ENCODE assay signal across 9 cellular contexts in the genomic region with DNA sequence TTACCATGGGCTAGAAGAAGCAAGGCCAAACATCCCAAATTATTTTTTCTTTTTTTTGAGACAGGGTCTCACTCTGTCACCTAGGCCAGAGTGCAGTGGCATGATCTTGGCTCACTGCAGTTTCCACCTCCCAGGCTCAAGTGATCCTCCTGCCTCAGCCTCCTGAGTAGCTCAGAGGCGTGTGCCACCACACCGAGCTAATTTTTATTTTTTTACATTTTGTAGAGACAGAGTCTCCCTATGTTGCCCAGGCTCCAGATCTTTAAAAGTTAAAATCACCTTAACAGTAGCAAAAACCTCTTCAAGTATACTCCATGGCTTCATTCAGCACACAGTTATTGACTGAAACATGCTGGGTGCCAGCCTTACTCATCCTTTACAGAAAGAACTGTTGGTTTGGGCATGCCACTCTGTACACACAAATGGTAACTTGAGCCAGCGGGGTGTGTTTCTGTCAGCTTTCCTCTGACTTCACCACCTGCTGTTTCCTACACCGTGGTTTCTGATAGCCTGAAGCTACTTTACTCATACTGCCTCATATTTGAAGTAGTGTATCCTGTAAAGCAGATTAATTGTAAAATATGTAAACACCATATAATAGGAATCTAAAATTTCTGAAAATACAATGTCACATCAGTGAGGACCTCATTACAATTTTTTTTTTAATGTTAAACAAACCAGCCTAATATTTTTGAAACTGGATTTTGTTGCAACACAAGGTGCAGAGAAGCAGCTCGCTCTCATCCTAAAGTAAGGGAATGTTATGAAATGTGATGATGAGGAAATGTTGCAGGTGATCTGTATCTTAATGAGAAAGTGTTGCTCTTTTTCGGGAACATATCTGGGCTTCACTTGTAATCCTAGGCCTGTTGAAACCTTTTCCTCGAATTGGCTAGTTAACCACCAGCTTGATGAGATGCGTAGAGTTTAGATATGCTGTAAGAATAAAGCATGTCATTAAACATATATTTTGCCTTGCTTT.
DNase-seq lines count a peak whose midpoint lies in the region; ATAC-seq, FAIRE-seq and TF ChIP-seq lines count a peak whose summit lies in the region.
"Had no signal": no experiment of that assay in that cellular context is flagged by ENCODE, and none has a peak within 500 bp of the region (broad histone marks: within the 10 kb centered on the region; RNA-seq: fewer than 3 reads in every experiment).

No MANE protein-coding gene starts in this region.

- H3K27me3 Mint-ChIP-seq in activated CD8-positive, alpha-beta T cell treated with anti-CD3 and anti-CD28 coated beads, Interleukin-2, amount 10 ng/mL, durations not matched to agents 7 days and 5 days (ENCODE audit: low read depth): no peaks in the 10 kb centered on the region
- no peaks in the 10 kb centered on the region for H3K27me3 Mint-ChIP-seq in activated CD4-positive, alpha-beta T cell treated with anti-CD3 and anti-CD28 coated beads, Interleukin-2, amount 10 ng/mL, durations not matched to agents 24 days and 14 days

- no peaks in the 10 kb centered on the region for H3K9me3 Mint-ChIP-seq in activated CD8-positive, alpha-beta T cell treated with anti-CD3 and anti-CD28 coated beads, Interleukin-2, amount 10 ng/mL, durations not matched to agents 7 days and 5 days (ENCODE audit: insufficient read depth)
- H3K9me3 Mint-ChIP-seq in activated CD4-positive, alpha-beta T cell treated with anti-CD3 and anti-CD28 coated beads, Interleukin-2, amount 10 ng/mL, durations not matched to agents 24 days and 14 days: no peaks in the 10 kb centered on the region

- no peaks in the 10 kb centered on the region for H3K27me3 ChIP-seq in right atrium auricular region
- H3K27me3 ChIP-seq in hepatocyte: no peaks in the 10 kb centered on the region
- H3K27me3 ChIP-seq in BE2C: no peaks in the 10 kb centered on the region

- DNase-seq in right atrium auricular region (ENCODE audit: low spot score) (no peak), Right ventricle myocardium superior (no peak), RCC 7860 (ENCODE audit: low spot score) (peak; percentile 35), hepatocyte (ENCODE audit: low spot score) (peak; percentile 22), BE2C (no peak)
- DNase-seq in activated CD8-positive, alpha-beta T cell treated with anti-CD3 and anti-CD28 coated beads, Interleukin-2, amount 10 ng/mL, durations not matched to agents 7 days and 5 days: no peak
- DNase-seq in activated CD4-positive, alpha-beta T cell treated with anti-CD3 and anti-CD28 coated beads, Interleukin-2, amount 10 ng/mL, durations not matched to agents 24 days and 14 days: no peak

- CTCF ChIA-PET in activated CD8-positive, alpha-beta T cell treated with anti-CD3 and anti-CD28 coated beads, Interleukin-2, amount 10 ng/mL, durations not matched to agents 7 days and 5 days (lab: Charles Lee): interaction anchor here (0.9 kb wide), 1 partner anchor 12 kb away, joined by 3 read pairs; no protein-coding TSS in a partner anchor

- no peaks in the 10 kb centered on the region for H4K20me1 ChIP-seq in hepatocyte (ENCODE audit: insufficient read depth, poor library complexity, severe bottlenecking)

- intact Hi-C loops in Right ventricle myocardium superior (cut with DNase I): no loop called here
- intact Hi-C loops in activated CD4-positive, alpha-beta T cell treated with anti-CD3 and anti-CD28 coated beads, Interleukin-2, amount 10 ng/mL, durations not matched to agents 24 days and 14 days (cut with micrococcal nuclease): no loop called here

- FAIRE-seq in RCC 7860 (lab: Jason Lieb, UNC): no peak
- FAIRE-seq: G401.6 had no signal

- no peak overlapping the region for H3K27ac Mint-ChIP-seq in activated CD8-positive, alpha-beta T cell treated with anti-CD3 and anti-CD28 coated beads, Interleukin-2, amount 10 ng/mL, durations not matched to agents 7 days and 5 days
- no peak overlapping the region for H3K27ac Mint-ChIP-seq in activated CD4-positive, alpha-beta T cell treated with anti-CD3 and anti-CD28 coated beads, Interleukin-2, amount 10 ng/mL, durations not matched to agents 24 days and 14 days

- ATAC-seq in Right ventricle myocardium superior (ENCODE audit: poor library complexity) (no peak), HG02970 (IDR thresholded peaks at IDR 0.05; ENCODE audit: low FRiP score, unreplicated experiment) (no peak)
- no peak for ATAC-seq in activated CD8-positive, alpha-beta T cell treated with anti-CD3 and anti-CD28 coated beads, Interleukin-2, amount 10 ng/mL, durations not matched to agents 7 days and 5 days

- TF ChIP-seq CTCF in right atrium auricular region (IDR thresholded peaks at IDR 0.05) (no peak), hepatocyte (IDR thresholded peaks at IDR 0.05; ENCODE audit: poor library complexity) (no peak), BE2C (IDR thresholded peaks at IDR 0.05; ENCODE audit: low read depth, low read length) (no peak)

- no peak overlapping the region for H3K4me3 Mint-ChIP-seq in activated CD8-positive, alpha-beta T cell treated with anti-CD3 and anti-CD28 coated beads, Interleukin-2, amount 10 ng/mL, durations not matched to agents 7 days and 5 days
- H3K4me3 Mint-ChIP-seq in activated CD4-positive, alpha-beta T cell treated with anti-CD3 and anti-CD28 coated beads, Interleukin-2, amount 10 ng/mL, durations not matched to agents 24 days and 14 days: no peak overlapping the region

- no peaks in the 10 kb centered on the region for H3K9me3 ChIP-seq in right atrium auricular region
- no peaks in the 10 kb centered on the region for H3K9me3 ChIP-seq in hepatocyte (ENCODE audit: low read depth)
- H3K9me3 ChIP-seq in BE2C: no peaks in the 10 kb centered on the region

- H3K36me3 ChIP-seq in right atrium auricular region (peaks cover 12% of the 10 kb centered on the region), hepatocyte (replicated peaks; ENCODE audit: insufficient read depth, low read depth) (no peaks in the 10 kb centered on the region), BE2C (peaks cover 4% of the 10 kb centered on the region; the same call in 1 of the 2 replicates)

- no peak overlapping the region for H2AFZ ChIP-seq in hepatocyte

- POLR2A ChIA-PET in activated CD8-positive, alpha-beta T cell treated with anti-CD3 and anti-CD28 coated beads, Interleukin-2, amount 10 ng/mL, durations not matched to agents 7 days and 5 days (lab: Charles Lee): no interaction called here

- no peaks in the 10 kb centered on the region for H3K9me2 ChIP-seq in hepatocyte (replicated peaks; ENCODE audit: insufficient read depth)

- H3K27ac ChIP-seq in right atrium auricular region: peak overlapping the region; percentile 28 to 43
- peak overlapping the region; percentile 6 for H3K27ac ChIP-seq in hepatocyte

- no peaks in the 10 kb centered on the region for H3K4me1 Mint-ChIP-seq in activated CD8-positive, alpha-beta T cell treated with anti-CD3 and anti-CD28 coated beads, Interleukin-2, amount 10 ng/mL, durations not matched to agents 7 days and 5 days (ENCODE audit: low read depth)
- H3K4me1 Mint-ChIP-seq in activated CD4-positive, alpha-beta T cell treated with anti-CD3 and anti-CD28 coated beads, Interleukin-2, amount 10 ng/mL, durations not matched to agents 24 days and 14 days: no peaks in the 10 kb centered on the region

- no peak overlapping the region for H3K4me2 ChIP-seq in hepatocyte

- WGBS in hepatocyte (ENCODE audit: low lambda C conversion rate, missing lambda C conversion rate): 78% methylated on average over 8 of the region's 8 CpGs

- H3K4me3 ChIP-seq in right atrium auricular region: no peak overlapping the region
- H3K4me3 ChIP-seq in hepatocyte: no peak overlapping the region
- H3K4me3 ChIP-seq in BE2C (ENCODE audit: low read depth, low read length): no peak overlapping the region

- H3K36me3 Mint-ChIP-seq in activated CD8-positive, alpha-beta T cell treated with anti-CD3 and anti-CD28 coated beads, Interleukin-2, amount 10 ng/mL, durations not matched to agents 7 days and 5 days (ENCODE audit: low read depth): no peaks in the 10 kb centered on the region
- H3K36me3 Mint-ChIP-seq in activated CD4-positive, alpha-beta T cell treated with anti-CD3 and anti-CD28 coated beads, Interleukin-2, amount 10 ng/mL, durations not matched to agents 24 days and 14 days (ENCODE audit: low read depth): no peaks in the 10 kb centered on the region

- H3K79me2 ChIP-seq in hepatocyte: no peaks in the 10 kb centered on the region

- H3K4me1 ChIP-seq in right atrium auricular region (peaks cover 0 to 24% of the 10 kb centered on the region in 2 donors), hepatocyte (ENCODE audit: insufficient read depth) (no peaks in the 10 kb centered on the region), BE2C (no peaks in the 10 kb centered on the region; the same call in 1 of the 2 replicates)

Comparison
In these comparisons a context has a peak if more than half of its experiments do, and no peak if none do; other contexts are left out.
1. DNase-seq: peak in RCC 7860 (single experiment) and hepatocyte (single experiment); none in right atrium auricular region (single experiment), Right ventricle myocardium superior (single experiment), activated CD8-positive, alpha-beta T cell treated with anti-CD3 and anti-CD28 coated beads, Interleukin-2, amount 10 ng/mL, durations not matched to agents 7 days and 5 days (single experiment), activated CD4-positive, alpha-beta T cell treated with anti-CD3 and anti-CD28 coated beads, Interleukin-2, amount 10 ng/mL, durations not matched to agents 24 days and 14 days (single experiment) and BE2C (single experiment).